In genomic region chr9:128438343-128439109, GRCh38 we compare ENCODE assay signal across 8 cellular contexts. TPM values are rescaled to one million over a fixed set of nuclear protein-coding genes. Genes with fewer than 3 reads are reported as not detected.
A peak's percentile ranks its signal among the peaks of the same experiment; 100 is the strongest.
DNase-seq lines count a peak whose midpoint lies in the region; ATAC-seq and TF ChIP-seq lines count a peak whose summit lies in the region.

No MANE protein-coding gene starts in this region.

- H3K27ac ChIP-seq in right lobe of liver, result no peak overlapping the region

- TF ChIP-seq CTCF in right lobe of liver (IDR thresholded peaks at IDR 0.05), result peak; percentile 90 to 97 (median 94)

- H3K9me3 ChIP-seq in right lobe of liver, result no peaks in the 10 kb centered on the region

- 72% methylated on average over 3 of the region's 12 CpGs for WGBS in right lobe of liver (ENCODE audit: insufficient coverage, low coverage, low lambda C conversion rate, missing lambda C conversion rate)

- no peaks in the 10 kb centered on the region for H3K4me1 ChIP-seq in right lobe of liver

- intact Hi-C loops in right lobe of liver (cut with DNase I), result loop anchor here in 1 of 2 donors (10.0 kb wide), 1 partner anchor 196 kb away; no protein-coding TSS in a partner anchor

- no peak overlapping the region for H3K4me3 ChIP-seq in right lobe of liver

- ATAC-seq in HG03135 (IDR thresholded peaks at IDR 0.05; ENCODE audit: unreplicated experiment), result peak; percentile 83
- peak; percentile 94 to 99 (median 98) for ATAC-seq in right lobe of liver
- ATAC-seq in GM21390 (IDR thresholded peaks at IDR 0.05; ENCODE audit: unreplicated experiment), result no peak

- peak; percentile 84 for DNase-seq in ELR (ENCODE audit: low read depth)
- peak; percentile 89 for DNase-seq in NCI-H82 (lab: John Stamatoyannopoulos, UW)
- DNase-seq in activated CD4-positive, alpha-beta T cell treated with anti-CD3 and anti-CD28 coated beads, Interleukin-2, amount 50 U/mL, for 1 hour, result peak; percentile 83
- peak; percentile 92 for DNase-seq in dermis blood vessel endothelial cell
- peak; percentile 88 to 90 (median 89) for DNase-seq in right lobe of liver
- peak; percentile 78 for DNase-seq in stimulated activated CD8-positive, alpha-beta memory T cell treated with anti-CD3 and anti-CD28 coated beads, Interleukin-12 subunit alpha, Interleukin-12 subunit beta, amount 100 ng/mL, for 1 hour (ENCODE audit: low read depth)

- no peaks in the 10 kb centered on the region for H3K36me3 ChIP-seq in right lobe of liver

- no peak for TF ChIP-seq POLR2A in right lobe of liver (IDR thresholded peaks at IDR 0.05)

- no peaks in the 10 kb centered on the region for H3K27me3 ChIP-seq in right lobe of liver

RNA-seq across cellular contexts. Expression of gene ODF2, which starts 17.3 kb away (rescaled TPM):
- total RNA-seq in dermis blood vessel endothelial cell, result 44.2 and 55.7 TPM in 2 replicates
- 10 to 100 TPM in 3 of 6 experiments, 1 to 10 TPM in 3; 5.5 to 17.1 (median 10.8) TPM for total RNA-seq in right lobe of liver

RNA-seq across cellular contexts. Expression of gene CERCAM, which starts 17.9 kb away (rescaled TPM):
- total RNA-seq in dermis blood vessel endothelial cell (25.4 and 32.9 TPM in 2 replicates), right lobe of liver (1 to 10 TPM; 1.3 to 3.1 (median 2.2) TPM)
